In genomic region chr6:30779850-30780641, GRCh38 we compare ENCODE assay signal across 10 cellular contexts. TPM values are rescaled to one million over a fixed set of nuclear protein-coding genes. Genes with fewer than 3 reads are reported as not detected.
A peak's percentile ranks its signal among the peaks of the same experiment; 100 is the strongest.
DNase-seq lines count a peak whose midpoint lies in the region; ATAC-seq and TF ChIP-seq lines count a peak whose summit lies in the region.
"Had no signal": no experiment of that assay in that cellular context is flagged by ENCODE, and none has a peak within 500 bp of the region (broad histone marks: within the 10 kb centered on the region; RNA-seq: fewer than 3 reads in every experiment).

No MANE protein-coding gene starts in this region.

- peaks cover 1% of the 10 kb centered on the region for H3K9me3 Mint-ChIP-seq in activated CD4-positive, alpha-beta T cell treated with anti-CD3 and anti-CD28 coated beads, Interleukin-2, amount 10 ng/mL, durations not matched to agents 24 days and 14 days
- H3K9me3 Mint-ChIP-seq in mesothelial cell of epicardium = peaks cover 7% of the 10 kb centered on the region
- H3K9me3 Mint-ChIP-seq: activated B cell treated with CpG ODN at 0.5 μM for 24 hours had no signal

- peaks cover 64% of the 10 kb centered on the region for H3K4me1 Mint-ChIP-seq in activated CD4-positive, alpha-beta T cell treated with anti-CD3 and anti-CD28 coated beads, Interleukin-2, amount 10 ng/mL, durations not matched to agents 24 days and 14 days
- peaks cover 56% of the 10 kb centered on the region for H3K4me1 Mint-ChIP-seq in mesothelial cell of epicardium

- H3K36me3 Mint-ChIP-seq in activated CD4-positive, alpha-beta T cell treated with anti-CD3 and anti-CD28 coated beads, Interleukin-2, amount 10 ng/mL, durations not matched to agents 24 days and 14 days (ENCODE audit: low read depth) = no peaks in the 10 kb centered on the region
- H3K36me3 Mint-ChIP-seq in mesothelial cell of epicardium = peaks cover 2% of the 10 kb centered on the region

- no peaks in the 10 kb centered on the region for H3K27me3 Mint-ChIP-seq in activated CD4-positive, alpha-beta T cell treated with anti-CD3 and anti-CD28 coated beads, Interleukin-2, amount 10 ng/mL, durations not matched to agents 24 days and 14 days
- H3K27me3 Mint-ChIP-seq in mesothelial cell of epicardium (ENCODE audit: low read depth) = no peaks in the 10 kb centered on the region

- H3K4me1 ChIP-seq in body of pancreas (peaks cover 58% of the 10 kb centered on the region), testis (peaks cover 40% of the 10 kb centered on the region)

- H3K27me3 ChIP-seq in body of pancreas = no peaks in the 10 kb centered on the region
- H3K27me3 ChIP-seq in testis = no peaks in the 10 kb centered on the region

- ATAC-seq in body of pancreas (no peak), HG03095 (IDR thresholded peaks at IDR 0.05; ENCODE audit: unreplicated experiment) (no peak), HG02678 (IDR thresholded peaks at IDR 0.05; ENCODE audit: unreplicated experiment) (no peak)

- H3K9me3 ChIP-seq in body of pancreas (no peaks in the 10 kb centered on the region), testis (no peaks in the 10 kb centered on the region)

- no peak for DNase-seq in activated CD4-positive, alpha-beta T cell treated with anti-CD3 and anti-CD28 coated beads, Interleukin-2, amount 10 ng/mL, durations not matched to agents 24 days and 14 days
- DNase-seq in activated CD4-positive, alpha-beta T cell treated with anti-CD3 and anti-CD28 coated beads, Interleukin-2, amount 50 U/mL, for 48 hours = no peak
- DNase-seq in body of pancreas (no peak), mesothelial cell of epicardium (ENCODE audit: low spot score in 2 of 2, unreplicated experiment in 2 of 2) (no peak), testis (no peak), occipital lobe (lab: John Stamatoyannopoulos, UW) (no peak)
- DNase-seq: activated B cell treated with CpG ODN at 0.5 μM for 24 hours, NCI-H1092 had no signal

- H3K36me3 ChIP-seq in body of pancreas (replicated peaks in 1 of 2; ENCODE audit: insufficient read depth in 1 of 2, low read depth in 2 of 2) (no peaks in the 10 kb centered on the region), testis (ENCODE audit: low read depth, missing control alignments) (no peaks in the 10 kb centered on the region)

- H3K4me3 ChIP-seq in body of pancreas = no peak overlapping the region
- no peak overlapping the region for H3K4me3 ChIP-seq in testis

- peak overlapping the region; percentile 10 for H3K4me3 Mint-ChIP-seq in activated CD4-positive, alpha-beta T cell treated with anti-CD3 and anti-CD28 coated beads, Interleukin-2, amount 10 ng/mL, durations not matched to agents 24 days and 14 days
- no peak overlapping the region for H3K4me3 Mint-ChIP-seq in mesothelial cell of epicardium
- H3K4me3 Mint-ChIP-seq: activated B cell treated with CpG ODN at 0.5 μM for 24 hours had no signal

- peak overlapping the region in 3 of 4 donors; percentile 79 to 90 (median 82) for H3K27ac ChIP-seq in body of pancreas
- H3K27ac ChIP-seq in testis = peak overlapping the region; percentile 46 to 81

- intact Hi-C loops in activated CD4-positive, alpha-beta T cell treated with anti-CD3 and anti-CD28 coated beads, Interleukin-2, amount 10 ng/mL, durations not matched to agents 24 days and 14 days (cut with micrococcal nuclease) = no loop called here
- intact Hi-C loops in body of pancreas (cut with DNase I) (no loop called here), testis (cut with DNase I; ENCODE audit: low total_unique reads) (no loop called here)

- TF ChIP-seq CTCF in body of pancreas (IDR thresholded peaks at IDR 0.05) (no peak), mesothelial cell of epicardium (IDR thresholded peaks at IDR 0.05; ENCODE audit: unreplicated experiment) (no peak), testis (IDR thresholded peaks at IDR 0.05) (no peak)

- TF ChIP-seq POLR2A in body of pancreas (IDR thresholded peaks at IDR 0.05) (no peak), testis (IDR thresholded peaks at IDR 0.05) (no peak)

- peak overlapping the region; percentile 94 for H3K27ac Mint-ChIP-seq in activated CD4-positive, alpha-beta T cell treated with anti-CD3 and anti-CD28 coated beads, Interleukin-2, amount 10 ng/mL, durations not matched to agents 24 days and 14 days
- H3K27ac Mint-ChIP-seq in mesothelial cell of epicardium = peak overlapping the region; percentile 96
- H3K27ac Mint-ChIP-seq: activated B cell treated with CpG ODN at 0.5 μM for 24 hours had no signal

- 71 to 75% methylated on average over 10 of the region's 10 CpGs for WGBS in body of pancreas, 2 donors
- WGBS in testis, 2 donors = 72 to 85% methylated on average over 10 of the region's 10 CpGs

RNA-seq across cellular contexts. Expression of gene IER3, which starts 35.7 kb away (rescaled TPM):
- 512 and 516 TPM in 2 replicates for total RNA-seq in activated CD4-positive, alpha-beta T cell treated with anti-CD3 and anti-CD28 coated beads, Interleukin-2, amount 10 ng/mL, durations not matched to agents 24 days and 14 days
- total RNA-seq in body of pancreas (10 to 100 TPM; 46.4 to 60.3 TPM), mesothelial cell of epicardium (131 to 136 TPM (median 134 TPM) in 3 replicates), testis (1 to 10 TPM; 1.4 to 7.7 TPM), occipital lobe (3.0 TPM)
- 11.1 TPM for polyA plus RNA-seq in testis (ENCODE audit: insufficient read depth, low read depth, low replicate concordance)

RNA-seq across cellular contexts. Expression of gene FLOT1, which starts 37.6 kb away (rescaled TPM):
- 239 and 260 TPM in 2 replicates for total RNA-seq in activated CD4-positive, alpha-beta T cell treated with anti-CD3 and anti-CD28 coated beads, Interleukin-2, amount 10 ng/mL, durations not matched to agents 24 days and 14 days
- 10 to 100 TPM; 70.0 to 82.4 TPM for total RNA-seq in body of pancreas
- 96.5 to 101 TPM (median 99.8 TPM) in 3 replicates for total RNA-seq in mesothelial cell of epicardium
- total RNA-seq in testis = 10 to 100 TPM; 84.1 to 88.1 TPM
- polyA plus RNA-seq in testis (ENCODE audit: insufficient read depth, low read depth, low replicate concordance) = 169 TPM
- total RNA-seq in occipital lobe = 43.4 TPM

RNA-seq across cellular contexts. Expression of gene TUBB, which starts 59.9 kb away (rescaled TPM):
- 1,084 and 1,089 TPM in 2 replicates for total RNA-seq in activated CD4-positive, alpha-beta T cell treated with anti-CD3 and anti-CD28 coated beads, Interleukin-2, amount 10 ng/mL, durations not matched to agents 24 days and 14 days
- 10 to 100 TPM; 80.9 to 84.4 TPM for total RNA-seq in body of pancreas
- 1,084 to 1,110 TPM (median 1,094 TPM) in 3 replicates for total RNA-seq in mesothelial cell of epicardium
- total RNA-seq in testis = 100 to 1,000 TPM; 173 to 252 TPM
- polyA plus RNA-seq in testis (ENCODE audit: insufficient read depth, low read depth, low replicate concordance) = 309 TPM
- total RNA-seq in occipital lobe = 1,190 TPM

Comparison
In these comparisons a context has a peak if more than half of its experiments do, and no peak if none do; other contexts are left out.
1. RNA of gene IER3, which starts 35.7 kb away (total RNA-seq): 512 to 516 TPM in activated CD4-positive, alpha-beta T cell treated with anti-CD3 and anti-CD28 coated beads, Interleukin-2, amount 10 ng/mL, durations not matched to agents 24 days and 14 days, 131 to 136 TPM in mesothelial cell of epicardium and 46.4 to 60.3 TPM in body of pancreas; 1.4 to 7.7 TPM in testis and 3.0 TPM in occipital lobe (single experiment); every median in the first group is over 4 times any median in the second.